Comparison of ENCODE assay signal across 9 cellular contexts in the genomic region with DNA sequence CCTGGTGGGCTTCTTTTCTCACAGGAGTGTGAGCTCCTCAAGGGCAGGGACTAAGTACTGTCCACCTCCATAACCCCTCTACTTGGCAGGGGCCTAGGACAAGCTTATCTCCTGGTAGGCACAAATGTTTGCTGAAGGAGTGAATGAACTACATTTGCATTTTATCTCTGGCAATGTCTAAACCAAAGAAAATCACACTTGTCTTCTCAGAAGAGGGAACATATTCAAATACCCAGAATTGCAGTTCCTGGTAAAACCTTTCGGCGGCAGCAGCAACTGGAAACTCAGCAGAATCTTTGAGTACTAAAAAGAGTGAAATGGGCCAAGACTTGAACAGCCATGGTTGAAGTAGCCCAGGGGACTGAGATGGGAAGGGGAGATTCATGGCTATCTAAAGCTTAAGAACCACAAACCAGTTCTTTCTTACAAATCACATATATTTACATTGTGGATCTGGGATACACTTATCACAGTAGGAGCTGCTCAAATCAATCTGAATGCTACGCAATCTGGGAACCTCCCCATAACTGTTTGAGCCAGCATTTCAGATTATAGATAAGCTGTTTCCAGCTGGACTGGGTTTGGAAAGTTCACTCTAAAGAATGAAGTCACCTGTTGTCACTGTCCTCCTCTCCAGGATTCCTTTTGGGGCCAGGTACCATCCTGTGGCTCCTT. TPM values are rescaled to one million over a fixed set of nuclear protein-coding genes. Genes with fewer than 3 reads are reported as not detected.
DNase-seq lines count a peak whose midpoint lies in the region; ATAC-seq, FAIRE-seq and TF ChIP-seq lines count a peak whose summit lies in the region.
"Had no signal": no experiment of that assay in that cellular context is flagged by ENCODE, and none has a peak within 500 bp of the region (broad histone marks: within the 10 kb centered on the region; RNA-seq: fewer than 3 reads in every experiment).

No MANE protein-coding gene starts in this region.

- peak overlapping the region; percentile 5 to 68 (median 44); a peak in 19 of 22 replicates for H3K4me2 ChIP-seq in BLaER1 treated with 17β-estradiol and CSF1 and Interleukin-3, amounts not matched to agents 10 nM and 100 nM

- H3K4me1 Mint-ChIP-seq in activated T-helper 2 cell treated with anti-CD3 and anti-CD28 coated beads, Interferon-gamma antibody, Interleukin-2, Interleukin-4, amounts not matched to agents 10 μg/mL and 5 μg/mL and 100 μg/mL, durations not matched to agents 14 hours and 24 hours and 36 hours (ENCODE audit: low read depth), result peaks cover 30% of the 10 kb centered on the region

- H4K20me1 ChIP-seq in BLaER1 treated with 17β-estradiol and CSF1 and Interleukin-3, amounts not matched to agents 10 nM and 100 nM, result peaks cover 0 to 35% (median 11%) of the 10 kb centered on the region in 11 experiments; a peak in 13 of 22 replicates

- ATAC-seq in HG02852 (IDR thresholded peaks at IDR 0.05; ENCODE audit: unreplicated experiment), result no peak

- DNase-seq in activated T-helper 2 cell treated with anti-CD3 and anti-CD28 coated beads, Interferon-gamma antibody, Interleukin-2, Interleukin-4, amounts not matched to agents 10 μg/mL and 5 μg/mL and 100 μg/mL, durations not matched to agents 14 hours and 24 hours and 36 hours (ENCODE audit: low spot score), result peak; percentile 41
- DNase-seq in kidney, result no peak
- no peak for DNase-seq in NK-92 treated with Interleukin-12 subunit alpha and Interleukin-12 subunit beta, amount 100 ng/mL, for 24 hours (lab: John Stamatoyannopoulos, UW)
- no peak for DNase-seq in NCI-H1092 treated with DMSO at 0.1 percent for 48 hours (lab: John Stamatoyannopoulos, UW)
- DNase-seq in urothelium cell line (ENCODE audit: low spot score), result no peak

- H3K36me3 Mint-ChIP-seq in activated T-helper 2 cell treated with anti-CD3 and anti-CD28 coated beads, Interferon-gamma antibody, Interleukin-2, Interleukin-4, amounts not matched to agents 10 μg/mL and 5 μg/mL and 100 μg/mL, durations not matched to agents 14 hours and 24 hours and 36 hours (ENCODE audit: low read depth), result peaks cover 68% of the 10 kb centered on the region

- intact Hi-C loops in activated T-helper 2 cell treated with anti-CD3 and anti-CD28 coated beads, Interferon-gamma antibody, Interleukin-2, Interleukin-4, amounts not matched to agents 10 μg/mL and 5 μg/mL and 100 μg/mL, durations not matched to agents 14 hours and 24 hours and 36 hours (cut with micrococcal nuclease), result loop anchor here (5.0 kb wide), 1 partner anchor 44 kb away; a partner anchor contains a TSS
- intact Hi-C loops in kidney (cut with DNase I), result no loop called here

- H3K27ac ChIP-seq in BLaER1 treated with 17β-estradiol and CSF1 and Interleukin-3, amounts not matched to agents 10 nM and 100 nM, result no peak overlapping the region
- H3K27ac ChIP-seq in kidney (ENCODE audit: low read depth in 2 of 2, low read length in 2 of 2), result no peak overlapping the region

- H3K36me3 ChIP-seq in BLaER1 treated with 17β-estradiol and CSF1 and Interleukin-3, amounts not matched to agents 10 nM and 100 nM, result peaks cover 86 to 100% (median 99%) of the 10 kb centered on the region in 11 experiments
- peaks cover 13 to 19% of the 10 kb centered on the region in 2 donors for H3K36me3 ChIP-seq in kidney (ENCODE audit: control insufficient read depth in 1 of 2, insufficient read depth in 2 of 2, low read length in 2 of 2)

- no peaks in the 10 kb centered on the region for H3K27me3 Mint-ChIP-seq in activated T-helper 2 cell treated with anti-CD3 and anti-CD28 coated beads, Interferon-gamma antibody, Interleukin-2, Interleukin-4, amounts not matched to agents 10 μg/mL and 5 μg/mL and 100 μg/mL, durations not matched to agents 14 hours and 24 hours and 36 hours (ENCODE audit: low read depth)

- H3K9ac ChIP-seq in BLaER1 treated with 17β-estradiol and CSF1 and Interleukin-3, amounts not matched to agents 10 nM and 100 nM, result peak overlapping the region in 2 of 11 experiments; percentile 21 to 59; a peak in 3 of 22 replicates
- no peak overlapping the region for H3K9ac ChIP-seq in kidney (ENCODE audit: low read length in 2 of 2)

- no peak for TF ChIP-seq EP300 in Ishikawa (IDR thresholded peaks at IDR 0.05; ENCODE audit: borderline replicate concordance)

- TF ChIP-seq RAD21 in Ishikawa (IDR thresholded peaks at IDR 0.05; ENCODE audit: low read depth), result peak; percentile 38; the same call in 1 of the 2 replicates

- H3K4me3 Mint-ChIP-seq in activated T-helper 2 cell treated with anti-CD3 and anti-CD28 coated beads, Interferon-gamma antibody, Interleukin-2, Interleukin-4, amounts not matched to agents 10 μg/mL and 5 μg/mL and 100 μg/mL, durations not matched to agents 14 hours and 24 hours and 36 hours (ENCODE audit: low read depth), result peak overlapping the region; percentile 37

- H3K27ac Mint-ChIP-seq in activated T-helper 2 cell treated with anti-CD3 and anti-CD28 coated beads, Interferon-gamma antibody, Interleukin-2, Interleukin-4, amounts not matched to agents 10 μg/mL and 5 μg/mL and 100 μg/mL, durations not matched to agents 14 hours and 24 hours and 36 hours, result peak overlapping the region; percentile 86

- no peak overlapping the region for H3K4me3 ChIP-seq in BLaER1 treated with 17β-estradiol and CSF1 and Interleukin-3, amounts not matched to agents 10 nM and 100 nM
- H3K4me3 ChIP-seq in kidney (ENCODE audit: low read length in 2 of 2), result no peak overlapping the region
- H3K4me3 ChIP-seq: HAP-1 had no signal

- H3K27me3 ChIP-seq in BLaER1 treated with 17β-estradiol and CSF1 and Interleukin-3, amounts not matched to agents 10 nM and 100 nM, result no peaks in the 10 kb centered on the region

- no peaks in the 10 kb centered on the region for H3K9me3 ChIP-seq in BLaER1 treated with 17β-estradiol and CSF1 and Interleukin-3, amounts not matched to agents 10 nM and 100 nM (replicated peaks in 1 of 11)
- no peaks in the 10 kb centered on the region for H3K9me3 ChIP-seq in kidney (ENCODE audit: control insufficient read depth in 1 of 2, low read length in 2 of 2)
- H3K9me3 ChIP-seq: HAP-1 had no signal

- H3K9me3 Mint-ChIP-seq in activated T-helper 2 cell treated with anti-CD3 and anti-CD28 coated beads, Interferon-gamma antibody, Interleukin-2, Interleukin-4, amounts not matched to agents 10 μg/mL and 5 μg/mL and 100 μg/mL, durations not matched to agents 14 hours and 24 hours and 36 hours, result no peaks in the 10 kb centered on the region

- H3K4me1 ChIP-seq in BLaER1 treated with 17β-estradiol and CSF1 and Interleukin-3, amounts not matched to agents 10 nM and 100 nM, result peaks cover 16 to 24% (median 18%) of the 10 kb centered on the region in 10 experiments
- no peaks in the 10 kb centered on the region for H3K4me1 ChIP-seq in kidney (ENCODE audit: control insufficient read depth in 1 of 2, insufficient read depth in 1 of 2, low read depth in 1 of 2, low read length in 2 of 2)
- H3K4me1 ChIP-seq: HAP-1 had no signal

- FAIRE-seq in kidney (lab: Jason Lieb, UNC), result no peak
- FAIRE-seq in urothelium cell line (lab: Jason Lieb, UNC), result no peak

- TF ChIP-seq CTCF in kidney (IDR thresholded peaks at IDR 0.05; ENCODE audit: borderline replicate concordance, extremely low read depth, insufficient read depth), result peak; percentile 33

TF ChIP-seq in Ishikawa, 13 proteins besides CTCF, POLR2A, EP300 and RAD21 (continues in another document):
- TF ChIP-seq ZBTB7A (IDR thresholded peaks at IDR 0.05; ENCODE audit: low read depth), result no peak
- TF ChIP-seq CREB1 (IDR thresholded peaks at IDR 0.05; ENCODE audit: low read depth), result no peak
- TF ChIP-seq YY1 (IDR thresholded peaks at IDR 0.05; ENCODE audit: low read depth), result no peak
- TF ChIP-seq FOXM1 (IDR thresholded peaks at IDR 0.05; ENCODE audit: borderline replicate concordance, low read depth), result no peak
- TF ChIP-seq CEBPB (IDR thresholded peaks at IDR 0.05), result no peak
- TF ChIP-seq, protein P1, sequence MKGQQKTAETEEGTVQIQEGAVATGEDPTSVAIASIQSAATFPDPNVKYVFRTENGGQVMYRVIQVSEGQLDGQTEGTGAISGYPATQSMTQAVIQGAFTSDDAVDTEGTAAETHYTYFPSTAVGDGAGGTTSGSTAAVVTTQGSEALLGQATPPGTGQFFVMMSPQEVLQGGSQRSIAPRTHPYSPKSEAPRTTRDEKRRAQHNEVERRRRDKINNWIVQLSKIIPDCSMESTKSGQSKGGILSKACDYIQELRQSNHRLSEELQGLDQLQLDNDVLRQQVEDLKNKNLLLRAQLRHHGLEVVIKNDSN (IDR thresholded peaks at IDR 0.05), result no peak
- no peak for TF ChIP-seq EGR1 (IDR thresholded peaks at IDR 0.05)
- TF ChIP-seq NFIC (IDR thresholded peaks at IDR 0.05), result no peak

RNA-seq across cellular contexts. Expression of a gene that starts 18.7 kb away (rescaled TPM):
- 30.4 and 32.3 TPM in 2 replicates for total RNA-seq in activated T-helper 2 cell treated with anti-CD3 and anti-CD28 coated beads, Interferon-gamma antibody, Interleukin-2, Interleukin-4, amounts not matched to agents 10 μg/mL and 5 μg/mL and 100 μg/mL, durations not matched to agents 14 hours and 24 hours and 36 hours
- 52.5 TPM for total RNA-seq in kidney
- 15.3 TPM for polyA plus RNA-seq in kidney (ENCODE audit: insufficient read depth, low read depth, low replicate concordance)

RNA-seq across cellular contexts. Expression of a gene that starts 27.7 kb away (rescaled TPM):
- 32.7 and 40.9 TPM in 2 replicates for total RNA-seq in activated T-helper 2 cell treated with anti-CD3 and anti-CD28 coated beads, Interferon-gamma antibody, Interleukin-2, Interleukin-4, amounts not matched to agents 10 μg/mL and 5 μg/mL and 100 μg/mL, durations not matched to agents 14 hours and 24 hours and 36 hours
- total RNA-seq in kidney, result 24.1 TPM
- polyA plus RNA-seq in kidney (ENCODE audit: insufficient read depth, low read depth, low replicate concordance), result 37.4 TPM

RNA-seq across cellular contexts. Expression of a gene that starts 42.2 kb away (rescaled TPM):
- 103 and 106 TPM in 2 replicates for total RNA-seq in activated T-helper 2 cell treated with anti-CD3 and anti-CD28 coated beads, Interferon-gamma antibody, Interleukin-2, Interleukin-4, amounts not matched to agents 10 μg/mL and 5 μg/mL and 100 μg/mL, durations not matched to agents 14 hours and 24 hours and 36 hours
- 52.0 TPM for total RNA-seq in kidney
- 95.0 TPM for polyA plus RNA-seq in kidney (ENCODE audit: insufficient read depth, low read depth, low replicate concordance)

RNA-seq across cellular contexts. Expression of a gene that starts 49.9 kb away (rescaled TPM):
- total RNA-seq in activated T-helper 2 cell treated with anti-CD3 and anti-CD28 coated beads, Interferon-gamma antibody, Interleukin-2, Interleukin-4, amounts not matched to agents 10 μg/mL and 5 μg/mL and 100 μg/mL, durations not matched to agents 14 hours and 24 hours and 36 hours, result 6.8 and 7.4 TPM in 2 replicates
- total RNA-seq in kidney, result 20.2 TPM
- 14.2 TPM for polyA plus RNA-seq in kidney (ENCODE audit: insufficient read depth, low read depth, low replicate concordance)
